Comparison of ENCODE assay signal across 18 cellular contexts in the genomic region with DNA sequence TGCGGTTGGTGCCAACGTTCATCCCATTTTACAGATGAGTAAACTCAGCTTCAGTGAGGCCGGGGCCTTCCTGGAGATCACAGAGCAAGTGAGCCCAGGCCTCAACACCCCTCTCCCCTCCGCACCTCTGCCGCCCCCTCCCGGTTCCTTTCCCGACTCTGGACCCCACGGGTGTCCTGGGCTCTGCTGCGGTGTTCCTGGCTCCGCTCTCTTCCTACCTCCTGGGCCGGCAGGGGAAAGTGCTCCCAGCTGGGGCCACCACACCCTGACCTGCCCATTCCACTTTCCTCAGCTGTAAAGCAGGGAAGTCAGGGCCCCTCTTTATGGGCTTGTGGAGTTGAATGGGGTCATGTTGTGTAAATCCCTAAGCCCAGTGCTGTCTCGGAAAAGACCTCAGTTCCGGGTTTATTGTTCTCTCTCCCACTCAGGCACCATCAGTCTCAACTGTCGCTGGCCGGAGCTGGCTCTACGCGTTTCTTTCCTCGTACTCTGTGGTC. TPM values are rescaled to one million over a fixed set of nuclear protein-coding genes. Genes with fewer than 3 reads are reported as not detected.
DNase-seq lines count a peak whose midpoint lies in the region; ATAC-seq, FAIRE-seq and TF ChIP-seq lines count a peak whose summit lies in the region.
"Had no signal": no experiment of that assay in that cellular context is flagged by ENCODE, and none has a peak within 500 bp of the region (broad histone marks: within the 10 kb centered on the region; RNA-seq: fewer than 3 reads in every experiment).

No MANE protein-coding gene starts in this region.

- 46% methylated on average over 18 of the region's 18 CpGs for WGBS in SK-N-SH (ENCODE audit: low lambda C conversion rate)
- WGBS in smooth muscle cell (ENCODE audit: low lambda C conversion rate) = 58% methylated on average over 17 of the region's 18 CpGs

- DNase-seq in NCI-H2227 treated with DMSO at 0.1 percent for 48 hours (lab: John Stamatoyannopoulos, UW) (peak; percentile 15), NCI-H2227 (lab: John Stamatoyannopoulos, UW; ENCODE audit: unreplicated experiment) (no peak), SK-N-SH (peak; percentile 54), memory B cell (ENCODE audit: low spot score in 2 of 2) (no peak), smooth muscle cell (lab: John Stamatoyannopoulos, UW; ENCODE audit: unreplicated experiment) (no peak), HTR-8/SVneo (ENCODE audit: insufficient read length, low spot score) (no peak), NCI-H510A treated with DMSO at 0.1 percent for 48 hours (lab: John Stamatoyannopoulos, UW) (no peak)
- no peak for DNase-seq in CD4-positive, alpha-beta T cell
- DNase-seq: activated gamma-delta T cell treated with Interleukin-2 at 50 U/mL for 16 hours; CD8-positive, alpha-beta memory T cell; NCI-H2029 treated with DMSO at 0.1 percent for 48 hours; stimulated activated CD4-positive, alpha-beta T cell treated with anti-CD3 and anti-CD28 coated beads, Interleukin-15, amount 100 ng/mL, for 24 hours; stimulated activated naive B cell treated with anti-CD40 and anti-IgM and Interleukin-4, amounts not matched to agents 10 μg/mL and 1 μg/mL and 100 μg/mL, for 72 hours; thyroid gland had no signal

- intact Hi-C loops in CD4-positive, alpha-beta T cell (cut with DNase I, micrococcal nuclease) = no loop called here

- H3K79me2 ChIP-seq in SK-N-SH (ENCODE audit: insufficient read depth) = no peaks in the 10 kb centered on the region
- H3K79me2 ChIP-seq in smooth muscle cell (ENCODE audit: low read depth) = no peaks in the 10 kb centered on the region

- POLR2A ChIA-PET in SK-N-SH (lab: Yijun Ruan, JAX) = interaction anchor here (1.2 kb wide), 1 partner anchor 22 kb away, joined by 4 read pairs; the partner anchor contains the start of gene ACSF3
- POLR2A ChIA-PET in CD4-positive, alpha-beta T cell (lab: Charles Lee) = no interaction called here

- H3K4me2 ChIP-seq in SK-N-SH (peak overlapping the region; percentile 41; the same call in 1 of the 2 replicates), smooth muscle cell (peak overlapping the region; percentile 49)

- H4K20me1 ChIP-seq in SK-N-SH (ENCODE audit: insufficient read depth) (no peaks in the 10 kb centered on the region), smooth muscle cell (ENCODE audit: low read depth) (no peaks in the 10 kb centered on the region)

- H3K9ac ChIP-seq in SK-N-SH (no peak overlapping the region), smooth muscle cell (ENCODE audit: low read depth) (no peak overlapping the region)

- H3K4me1 Mint-ChIP-seq in memory B cell = peaks cover 17% of the 10 kb centered on the region
- no peaks in the 10 kb centered on the region for H3K4me1 Mint-ChIP-seq in CD4-positive, alpha-beta T cell (ENCODE audit: low read depth)
- H3K4me1 Mint-ChIP-seq: CD8-positive, alpha-beta memory T cell had no signal

- H2AFZ ChIP-seq in SK-N-SH (ENCODE audit: low read depth) = no peak overlapping the region
- H2AFZ ChIP-seq in smooth muscle cell (ENCODE audit: low read depth) = no peak overlapping the region

- no peak for TF ChIP-seq RAD21 in SK-N-SH (IDR thresholded peaks at IDR 0.05; ENCODE audit: low read length)

- H3K27ac ChIP-seq in SK-N-SH (ENCODE audit: low read depth in 2 of 2, low read length in 1 of 2) (peak overlapping the region in 1 of 2 experiments; percentile 89; a peak in 2 of 4 replicates), smooth muscle cell (ENCODE audit: low read depth) (no peak overlapping the region)
- H3K27ac ChIP-seq in CD4-positive, alpha-beta T cell (ENCODE audit: low read depth, low read length) = no peak overlapping the region
- H3K27ac ChIP-seq: neutrophil, thyroid gland had no signal

- no peak for FAIRE-seq in HTR-8/SVneo (lab: Jason Lieb, UNC)
- FAIRE-seq: RCC 7860, TTC549 had no signal

- no peaks in the 10 kb centered on the region for H3K9me3 Mint-ChIP-seq in memory B cell
- H3K9me3 Mint-ChIP-seq in CD4-positive, alpha-beta T cell = no peaks in the 10 kb centered on the region
- H3K9me3 Mint-ChIP-seq: stimulated activated naive B cell treated with anti-CD40 and anti-IgM and Interleukin-4, amounts not matched to agents 10 μg/mL and 1 μg/mL and 100 μg/mL, for 72 hours had no signal

- CTCF ChIA-PET in SK-N-SH (lab: Yijun Ruan, JAX) = interaction anchor here (0.8 to 2.7 kb wide), 5 partner anchors 13 to 83 kb away, joined by 3 to 8 read pairs (median 4); partner anchors contain the start of gene ACSF3
- CTCF ChIA-PET in CD4-positive, alpha-beta T cell (lab: Charles Lee) = no interaction called here

- H3F3A ChIP-seq in SK-N-SH (replicated peaks; ENCODE audit: insufficient read depth) = peaks cover 22% of the 10 kb centered on the region
- peaks cover 5% of the 10 kb centered on the region for H3F3A ChIP-seq in smooth muscle cell (ENCODE audit: low read depth)

- H3K4me1 ChIP-seq in SK-N-SH (ENCODE audit: control insufficient read depth in 1 of 2, insufficient read depth in 2 of 2, low read depth in 1 of 2, low read length in 1 of 2) (peaks cover 0 to 29% of the 10 kb centered on the region in 2 experiments; a peak in 1 of 4 replicates), smooth muscle cell (ENCODE audit: low read depth) (peaks cover 6% of the 10 kb centered on the region)
- H3K4me1 ChIP-seq: thyroid gland had no signal

- no peak for ATAC-seq in memory B cell (ENCODE audit: low read depth)
- no peak for ATAC-seq in CD4-positive, alpha-beta T cell (ENCODE audit: poor library complexity)
- ATAC-seq: stimulated activated naive B cell treated with anti-CD40 and anti-IgM and Interleukin-4, amounts not matched to agents 10 μg/mL and 1 μg/mL and 100 μg/mL, for 72 hours had no signal

- H3K9me3 ChIP-seq in SK-N-SH = no peaks in the 10 kb centered on the region
- H3K9me3 ChIP-seq in smooth muscle cell (replicated peaks; ENCODE audit: low read depth) = no peaks in the 10 kb centered on the region
- H3K9me3 ChIP-seq in CD4-positive, alpha-beta T cell (ENCODE audit: control insufficient read depth, low read length) = no peaks in the 10 kb centered on the region
- H3K9me3 ChIP-seq: neutrophil, thyroid gland had no signal

- H3K9me2 ChIP-seq in SK-N-SH = no peaks in the 10 kb centered on the region

- H3K27ac Mint-ChIP-seq in memory B cell = peak overlapping the region; percentile 38
- no peak overlapping the region for H3K27ac Mint-ChIP-seq in CD4-positive, alpha-beta T cell
- H3K27ac Mint-ChIP-seq: CD8-positive, alpha-beta memory T cell; stimulated activated naive B cell treated with anti-CD40 and anti-IgM and Interleukin-4, amounts not matched to agents 10 μg/mL and 1 μg/mL and 100 μg/mL, for 72 hours had no signal

- TF ChIP-seq EP300 in SK-N-SH (IDR thresholded peaks at IDR 0.05; ENCODE audit: borderline replicate concordance in 1 of 2, low read depth in 1 of 2, low read length in 1 of 2) = no peak

- H3K4me3 ChIP-seq in SK-N-SH (ENCODE audit: low read depth in 2 of 2, low read length in 1 of 2) = no peak overlapping the region
- peak overlapping the region; percentile 10 for H3K4me3 ChIP-seq in smooth muscle cell
- H3K4me3 ChIP-seq: lung, thyroid gland had no signal

- no peak for TF ChIP-seq CTCF in SK-N-SH (IDR thresholded peaks at IDR 0.05)
- TF ChIP-seq CTCF in smooth muscle cell (IDR thresholded peaks at IDR 0.05; ENCODE audit: borderline replicate concordance, insufficient read depth, poor library complexity, severe bottlenecking) = no peak
- no peak for TF ChIP-seq CTCF in CD4-positive, alpha-beta T cell (IDR thresholded peaks at IDR 0.05)

- H3K27me3 ChIP-seq in SK-N-SH (ENCODE audit: insufficient read depth) = 0 out of 2 replicates have a peak, but pooled peaks cover 6% of the 10 kb centered on the region
- H3K27me3 ChIP-seq in smooth muscle cell (ENCODE audit: low read depth) = no peaks in the 10 kb centered on the region
- no peaks in the 10 kb centered on the region for H3K27me3 ChIP-seq in CD4-positive, alpha-beta T cell (ENCODE audit: control insufficient read depth, insufficient read depth, low read length)
- H3K27me3 ChIP-seq: neutrophil, thyroid gland had no signal

- H3K36me3 ChIP-seq in SK-N-SH (replicated peaks in 1 of 2; ENCODE audit: control insufficient read depth in 1 of 2, insufficient read depth in 2 of 2, low read length in 1 of 2) (no peaks in the 10 kb centered on the region), smooth muscle cell (ENCODE audit: low read depth) (no peaks in the 10 kb centered on the region)
- H3K36me3 ChIP-seq: neutrophil, thyroid gland had no signal

- no peaks in the 10 kb centered on the region for H3K27me3 Mint-ChIP-seq in memory B cell
- H3K27me3 Mint-ChIP-seq in CD4-positive, alpha-beta T cell = no peaks in the 10 kb centered on the region
- H3K27me3 Mint-ChIP-seq: CD8-positive, alpha-beta memory T cell had no signal

- H3K4me3 Mint-ChIP-seq in memory B cell = no peak overlapping the region
- no peak overlapping the region for H3K4me3 Mint-ChIP-seq in CD4-positive, alpha-beta T cell
- H3K4me3 Mint-ChIP-seq: CD8-positive, alpha-beta memory T cell; stimulated activated naive B cell treated with anti-CD40 and anti-IgM and Interleukin-4, amounts not matched to agents 10 μg/mL and 1 μg/mL and 100 μg/mL, for 72 hours had no signal

- no peaks in the 10 kb centered on the region for H3K36me3 Mint-ChIP-seq in memory B cell
- no peaks in the 10 kb centered on the region for H3K36me3 Mint-ChIP-seq in CD4-positive, alpha-beta T cell (ENCODE audit: low read depth)
- H3K36me3 Mint-ChIP-seq: CD8-positive, alpha-beta memory T cell; stimulated activated naive B cell treated with anti-CD40 and anti-IgM and Interleukin-4, amounts not matched to agents 10 μg/mL and 1 μg/mL and 100 μg/mL, for 72 hours had no signal

TF ChIP-seq in SK-N-SH, 30 proteins besides CTCF, POLR2A, EP300 and RAD21:
- TF ChIP-seq RXRA (IDR thresholded peaks at IDR 0.05; ENCODE audit: borderline replicate concordance, low read depth) = no peak
- TF ChIP-seq TEAD4 (IDR thresholded peaks at IDR 0.05; ENCODE audit: borderline replicate concordance, insufficient read depth) = no peak
- TF ChIP-seq RCOR1 (IDR thresholded peaks at IDR 0.05; ENCODE audit: low read length) = no peak
- no peak for TF ChIP-seq NRF1 (IDR thresholded peaks at IDR 0.05; ENCODE audit: low read depth, low read length)
- TF ChIP-seq RFX5 (IDR thresholded peaks at IDR 0.05; ENCODE audit: low read length) = no peak
- no peak for TF ChIP-seq FOXM1 (IDR thresholded peaks at IDR 0.05; ENCODE audit: low read depth)
- TF ChIP-seq GABPA (IDR thresholded peaks at IDR 0.05; ENCODE audit: low read depth) = no peak
- TF ChIP-seq FOXJ3 (CRISPR knock-in tag; IDR thresholded peaks at IDR 0.05) = no peak
- no peak for TF ChIP-seq POLR2AphosphoS5 (IDR thresholded peaks at IDR 0.05; ENCODE audit: low read depth, low read length)

RNA-seq across cellular contexts. Expression of gene ACSF3, which starts 21.9 kb away (rescaled TPM):
- polyA plus RNA-seq in SK-N-SH (2012; rRNA removed) (14.9 and 18.8 TPM in 2 replicates), smooth muscle cell (13.6 and 15.5 TPM in 2 replicates)
- 9.1 and 11.1 TPM in 2 replicates for polyA plus RNA-seq in SK-N-SH (2012; cell fraction: cytosol; rRNA removed)
- 25.9 and 33.9 TPM in 2 replicates for polyA plus RNA-seq in SK-N-SH (2012; cell fraction: nucleus; rRNA removed)
- total RNA-seq in smooth muscle cell = 13.6 and 15.1 TPM in 2 replicates
- total RNA-seq in CD4-positive, alpha-beta T cell = 10 to 100 TPM; 44.7 to 49.5 TPM

Comparison
In these comparisons a context has a peak if more than half of its experiments do, and no peak if none do; other contexts are left out.
1. DNase-seq: peak in NCI-H2227 treated with DMSO at 0.1 percent for 48 hours (single experiment) and SK-N-SH (single experiment); none in NCI-H2227 (single experiment), memory B cell (0 of 2), smooth muscle cell (single experiment), CD4-positive, alpha-beta T cell (0 of 10), HTR-8/SVneo (single experiment) and NCI-H510A treated with DMSO at 0.1 percent for 48 hours (single experiment).